In the genomic region with DNA sequence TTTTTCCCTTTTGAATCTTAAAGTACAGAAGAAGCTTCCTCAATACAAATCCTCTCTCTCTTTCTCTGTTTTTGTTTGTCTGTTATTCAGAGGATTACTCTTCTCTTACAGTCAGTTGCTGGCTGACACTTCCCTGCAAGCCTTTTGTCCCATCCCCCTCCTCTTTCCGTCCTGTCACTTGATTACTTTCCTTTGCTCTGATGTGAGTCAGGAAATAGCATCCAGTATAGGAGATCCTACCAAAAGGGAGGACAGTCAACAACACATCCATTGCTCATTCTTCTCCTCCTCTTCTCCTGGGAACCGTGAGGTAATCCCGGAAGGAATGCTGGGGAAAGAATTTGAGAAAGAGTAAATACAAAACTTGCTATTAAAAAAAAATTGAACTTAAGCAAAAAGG, we compare ENCODE assay signal across 14 cellular contexts.
DNase-seq lines count a peak whose midpoint lies in the region; ATAC-seq and TF ChIP-seq lines count a peak whose summit lies in the region.
"Had no signal": no experiment of that assay in that cellular context is flagged by ENCODE, and none has a peak within 500 bp of the region (broad histone marks: within the 10 kb centered on the region; RNA-seq: fewer than 3 reads in every experiment).

No MANE protein-coding gene starts in this region.

- peak overlapping the region; percentile 77 for H2AFZ ChIP-seq in neuronal stem cell (ENCODE audit: low read length)

- no peak overlapping the region for H2BK120ac ChIP-seq in neuronal stem cell (ENCODE audit: low read depth, low read length)

- no peak overlapping the region for H3K4ac ChIP-seq in neuronal stem cell (ENCODE audit: low read length)

- no peak overlapping the region for H2BK12ac ChIP-seq in neuronal stem cell (ENCODE audit: low read length)

- H3K79me1 ChIP-seq in neuronal stem cell (ENCODE audit: low read depth, low read length): no peaks in the 10 kb centered on the region

- H3K4me2 ChIP-seq in neuronal stem cell (ENCODE audit: insufficient read depth, low read length, poor library complexity, severe bottlenecking): no peak overlapping the region

- H3K9me3 ChIP-seq in Panc1 (ENCODE audit: control insufficient read depth, insufficient read depth, low read depth, low read length) (no peaks in the 10 kb centered on the region), neuronal stem cell (replicated peaks in 1 of 2; ENCODE audit: control insufficient read depth in 2 of 2, insufficient read depth in 1 of 2, low read depth in 1 of 2, low read length in 2 of 2) (no peaks in the 10 kb centered on the region), ovary (no peaks in the 10 kb centered on the region)
- H3K9me3 ChIP-seq: upper lobe of left lung had no signal

- BruUV-seq in Panc1 (replicated peaks; lab: Mats Ljungman, UMichigan): no TSS peak

- POLR2A ChIA-PET in Panc1 (lab: Charles Lee): no interaction called here

- TF ChIP-seq EP300 in ovary (IDR thresholded peaks at IDR 0.05): no peak

- no peaks in the 10 kb centered on the region for H3K4me1 ChIP-seq in Panc1 (ENCODE audit: control insufficient read depth, insufficient read depth, low read length)
- peaks cover 2 to 11% of the 10 kb centered on the region in 2 donors for H3K4me1 ChIP-seq in neuronal stem cell (ENCODE audit: control insufficient read depth in 2 of 2, insufficient read depth in 1 of 2, low read depth in 1 of 2, low read length in 2 of 2)
- H3K4me1 ChIP-seq in ovary (ENCODE audit: insufficient read depth): no peaks in the 10 kb centered on the region
- H3K4me1 ChIP-seq: upper lobe of left lung had no signal

- peak; percentile 69 for DNase-seq in ELR (ENCODE audit: low read depth)
- peak; percentile 27 for DNase-seq in Panc1 (ENCODE audit: low read depth, low spot score)
- peak; percentile 52 for DNase-seq in fibroblast of pulmonary artery (ENCODE audit: low read depth)
- peak; percentile 17 for DNase-seq in neuronal stem cell (ENCODE audit: low spot score)
- no peak for DNase-seq in putamen (ENCODE audit: low spot score)
- no peak for DNase-seq in ovary
- no peak for DNase-seq in GDM1 (lab: John Stamatoyannopoulos, UW)
- DNase-seq in NCI-H1930 (lab: John Stamatoyannopoulos, UW): no peak
- DNase-seq: activated CD4-positive, alpha-beta T cell treated with anti-CD3 and anti-CD28 coated beads for 1 hour; activated T-cell treated with anti-CD3 and anti-CD28 coated beads, Interleukin-2, amount 50 U/mL, for 72 hours; CD4-positive, alpha-beta T cell; central memory CD4-positive, alpha-beta T cell; NCI-H510A; upper lobe of left lung had no signal

- H3K4me3 ChIP-seq in Panc1 (ENCODE audit: low read depth in 2 of 2, low read length in 2 of 2) (no peak overlapping the region), fibroblast of pulmonary artery (replicated peaks; ENCODE audit: low read depth, low read length) (no peak overlapping the region), neuronal stem cell (ENCODE audit: low read length in 2 of 2) (no peak overlapping the region), ovary (no peak overlapping the region)
- H3K4me3 ChIP-seq: upper lobe of left lung had no signal

- no peak overlapping the region for H2BK15ac ChIP-seq in neuronal stem cell (ENCODE audit: low read length)

- no peak overlapping the region for H3K9ac ChIP-seq in neuronal stem cell (ENCODE audit: low read depth, low read length, poor library complexity)

- no peak overlapping the region for H3K14ac ChIP-seq in neuronal stem cell (ENCODE audit: low read length)

- in situ Hi-C loops in Panc1 (cut with HindIII; ENCODE audit: low pct_unique_long_range_greater_than_20kb, low sequenced_read_pairs): no loop called here

- H3K27me3 ChIP-seq in Panc1 (ENCODE audit: control insufficient read depth, insufficient read depth, low read length) (no peaks in the 10 kb centered on the region), neuronal stem cell (ENCODE audit: control insufficient read depth in 3 of 3, insufficient read depth in 3 of 3, low read depth in 1 of 3, low read length in 3 of 3) (no peaks in the 10 kb centered on the region), ovary (no peaks in the 10 kb centered on the region)
- H3K27me3 ChIP-seq: upper lobe of left lung had no signal

- no peak for TF ChIP-seq POLR2A in ovary (IDR thresholded peaks at IDR 0.05)

- no peak for TF ChIP-seq CTCF in Panc1 (IDR thresholded peaks at IDR 0.05)
- no peak for TF ChIP-seq CTCF in fibroblast of pulmonary artery (IDR thresholded peaks at IDR 0.05; ENCODE audit: low read length, missing control alignments)
- no peak for TF ChIP-seq CTCF in ovary (IDR thresholded peaks at IDR 0.05)

- H3K27ac ChIP-seq in Panc1 (ENCODE audit: low read length) (no peak overlapping the region), neuronal stem cell (replicated peaks; ENCODE audit: low read length) (peak overlapping the region; percentile 61), ovary (no peak overlapping the region)
- H3K27ac ChIP-seq: upper lobe of left lung had no signal

- no CpG with 5 or more reads among the region's 3 CpGs for WGBS in neuronal stem cell (ENCODE audit: extremely low coverage in 2 of 2, insufficient read length in 2 of 2, insufficient replicate concordance in 1 of 2), 2 donors
- 5 to 18% (median 7%) methylated on average over 3 of the region's 3 CpGs for WGBS in ovary, 3 donors

- CTCF ChIA-PET in Panc1 (lab: Charles Lee): no interaction called here

- no peak for ATAC-seq in Panc1
- ATAC-seq: activated T-cell treated with anti-CD3 and anti-CD28 coated beads, Interleukin-2, amount 50 U/mL, for 72 hours had no signal

- H2BK5ac ChIP-seq in neuronal stem cell (ENCODE audit: low read length): no peak overlapping the region

- H3K18ac ChIP-seq in neuronal stem cell (ENCODE audit: low read length): no peak overlapping the region

- H3K36me3 ChIP-seq in Panc1 (ENCODE audit: control insufficient read depth, insufficient read depth, low read length): no peaks in the 10 kb centered on the region
- H3K36me3 ChIP-seq in neuronal stem cell (replicated peaks in 1 of 2; ENCODE audit: control insufficient read depth in 2 of 2, insufficient read depth in 2 of 2, low read length in 2 of 2): no peaks in the 10 kb centered on the region
- H3K36me3 ChIP-seq in ovary: no peaks in the 10 kb centered on the region
- H3K36me3 ChIP-seq: upper lobe of left lung had no signal

- H4K91ac ChIP-seq in neuronal stem cell (ENCODE audit: low read depth, low read length, poor library complexity): no peak overlapping the region

- no peak overlapping the region for H4K8ac ChIP-seq in neuronal stem cell (ENCODE audit: low read depth, low read length)

- no peak overlapping the region for H3K23ac ChIP-seq in neuronal stem cell (ENCODE audit: low read depth, low read length, poor library complexity)

- intact Hi-C loops in Panc1 (cut with micrococcal nuclease; ENCODE audit: unreplicated experiment) (no loop called here), ovary (cut with DNase I) (no loop called here)

- H2AK5ac ChIP-seq in neuronal stem cell (ENCODE audit: low read depth, low read length): no peak overlapping the region

Comparison
In these comparisons a context has a peak if more than half of its experiments do, and no peak if none do; other contexts are left out.
1. DNase-seq: peak in ELR (single experiment), Panc1 (single experiment), fibroblast of pulmonary artery (single experiment) and neuronal stem cell (single experiment); none in putamen (single experiment), ovary (0 of 5), GDM1 (single experiment) and NCI-H1930 (0 of 2).